In genomic region chr13:40565282-40566148, GRCh38 we compare ENCODE assay signal across 11 cellular contexts.
DNase-seq lines count a peak whose midpoint lies in the region; ATAC-seq, FAIRE-seq and TF ChIP-seq lines count a peak whose summit lies in the region.
"Had no signal": no experiment of that assay in that cellular context is flagged by ENCODE, and none has a peak within 500 bp of the region (broad histone marks: within the 10 kb centered on the region; RNA-seq: fewer than 3 reads in every experiment).

No MANE protein-coding gene starts in this region.

- TF ChIP-seq POLR2A in GM12892 (IDR thresholded peaks at IDR 0.05; ENCODE audit: low read depth, low read length): no peak

- intact Hi-C loops in CD4-positive, alpha-beta T cell (cut with DNase I, micrococcal nuclease): loop anchor here in 1 of 2 experiments (5.0 kb wide), 1 partner anchor 97 kb away; no protein-coding TSS in a partner anchor

- H3K36me3 Mint-ChIP-seq in CD4-positive, alpha-beta T cell (ENCODE audit: low read depth): peaks cover 20% of the 10 kb centered on the region
- H3K36me3 Mint-ChIP-seq in activated naive CD8-positive, alpha-beta T cell treated with anti-CD3 and anti-CD28 coated beads, Interleukin-2, amount 50 U/mL, for 24 hours (ENCODE audit: low read depth): peaks cover 8% of the 10 kb centered on the region
- peaks cover 3 to 8% (median 6%) of the 10 kb centered on the region in 3 donors for H3K36me3 Mint-ChIP-seq in naive thymus-derived CD8-positive, alpha-beta T cell
- H3K36me3 Mint-ChIP-seq in T-helper 2 cell treated with Interferon-gamma antibody and Interleukin-4, amounts not matched to agents 5 μg/mL and 100 μg/mL, for 36 hours (ENCODE audit: low read depth): peaks cover 7% of the 10 kb centered on the region

- peak overlapping the region; percentile 65 for H3K4me3 Mint-ChIP-seq in CD4-positive, alpha-beta T cell
- H3K4me3 Mint-ChIP-seq in activated naive CD8-positive, alpha-beta T cell treated with anti-CD3 and anti-CD28 coated beads, Interleukin-2, amount 50 U/mL, for 24 hours: peak overlapping the region; percentile 35
- H3K4me3 Mint-ChIP-seq in naive thymus-derived CD8-positive, alpha-beta T cell: peak overlapping the region in 9 of 10 donors; percentile 43 to 80 (median 69)
- H3K4me3 Mint-ChIP-seq in T-helper 2 cell treated with Interferon-gamma antibody and Interleukin-4, amounts not matched to agents 5 μg/mL and 100 μg/mL, for 36 hours: no peak overlapping the region

- no peak overlapping the region for H3K4me3 ChIP-seq in H7 (ENCODE audit: insufficient read depth, low read depth, low read length)
- H3K4me3 ChIP-seq: testis had no signal

- peak overlapping the region; percentile 29 for H3K27ac ChIP-seq in CD4-positive, alpha-beta T cell (ENCODE audit: low read depth, low read length)

- ATAC-seq in CD4-positive, alpha-beta T cell (ENCODE audit: poor library complexity): no peak
- ATAC-seq in activated naive CD8-positive, alpha-beta T cell treated with anti-CD3 and anti-CD28 coated beads, Interleukin-2, amount 50 U/mL, for 24 hours: peak; percentile 75
- peak in 1 of 2 donors; percentile 8 for ATAC-seq in naive thymus-derived CD8-positive, alpha-beta T cell
- ATAC-seq in HG02759 (IDR thresholded peaks at IDR 0.05; ENCODE audit: unreplicated experiment): no peak

- no peaks in the 10 kb centered on the region for H3K27me3 Mint-ChIP-seq in CD4-positive, alpha-beta T cell
- no peaks in the 10 kb centered on the region for H3K27me3 Mint-ChIP-seq in activated naive CD8-positive, alpha-beta T cell treated with anti-CD3 and anti-CD28 coated beads, Interleukin-2, amount 50 U/mL, for 24 hours
- H3K27me3 Mint-ChIP-seq in naive thymus-derived CD8-positive, alpha-beta T cell: no peaks in the 10 kb centered on the region
- no peaks in the 10 kb centered on the region for H3K27me3 Mint-ChIP-seq in T-helper 2 cell treated with Interferon-gamma antibody and Interleukin-4, amounts not matched to agents 5 μg/mL and 100 μg/mL, for 36 hours (ENCODE audit: low read depth)

- CTCF ChIA-PET in CD4-positive, alpha-beta T cell (lab: Charles Lee): interaction anchor here (1.3 to 1.4 kb wide), 3 partner anchors 40 to 496 kb away, joined by 3 read pairs; no protein-coding TSS in a partner anchor

- no peaks in the 10 kb centered on the region for H3K9me3 ChIP-seq in CD4-positive, alpha-beta T cell (ENCODE audit: control insufficient read depth, low read length)
- H3K9me3 ChIP-seq: testis had no signal

- peak overlapping the region; percentile 79 for H3K27ac Mint-ChIP-seq in CD4-positive, alpha-beta T cell
- peak overlapping the region; percentile 88 for H3K27ac Mint-ChIP-seq in activated naive CD8-positive, alpha-beta T cell treated with anti-CD3 and anti-CD28 coated beads, Interleukin-2, amount 50 U/mL, for 24 hours
- peak overlapping the region; percentile 48 to 94 (median 88) for H3K27ac Mint-ChIP-seq in naive thymus-derived CD8-positive, alpha-beta T cell
- H3K27ac Mint-ChIP-seq in T-helper 2 cell treated with Interferon-gamma antibody and Interleukin-4, amounts not matched to agents 5 μg/mL and 100 μg/mL, for 36 hours: no peak overlapping the region

- no peak for DNase-seq in CD4-positive, alpha-beta T cell
- DNase-seq in GM12892 (ENCODE audit: insufficient read length): no peak
- DNase-seq in activated naive CD8-positive, alpha-beta T cell treated with anti-CD3 and anti-CD28 coated beads, Interleukin-2, amount 50 U/mL, for 24 hours: no peak
- DNase-seq in naive thymus-derived CD8-positive, alpha-beta T cell: no peak
- DNase-seq in NCI-H1105 (lab: John Stamatoyannopoulos, UW): no peak
- no peak for DNase-seq in T-helper 2 cell treated with Interferon-gamma antibody and Interleukin-4, amounts not matched to agents 5 μg/mL and 100 μg/mL, for 36 hours (ENCODE audit: low spot score)
- DNase-seq in H7: no peak
- DNase-seq: anterior cingulate cortex, kidney glomerular epithelial cell, testis had no signal

- peaks cover 92% of the 10 kb centered on the region for H3K4me1 Mint-ChIP-seq in CD4-positive, alpha-beta T cell (ENCODE audit: low read depth)
- H3K4me1 Mint-ChIP-seq in activated naive CD8-positive, alpha-beta T cell treated with anti-CD3 and anti-CD28 coated beads, Interleukin-2, amount 50 U/mL, for 24 hours: peaks cover 88% of the 10 kb centered on the region
- peaks cover 62 to 93% (median 86%) of the 10 kb centered on the region in 4 donors for H3K4me1 Mint-ChIP-seq in naive thymus-derived CD8-positive, alpha-beta T cell
- peaks cover 41% of the 10 kb centered on the region for H3K4me1 Mint-ChIP-seq in T-helper 2 cell treated with Interferon-gamma antibody and Interleukin-4, amounts not matched to agents 5 μg/mL and 100 μg/mL, for 36 hours (ENCODE audit: low read depth)

- no peaks in the 10 kb centered on the region for H3K27me3 ChIP-seq in CD4-positive, alpha-beta T cell (ENCODE audit: control insufficient read depth, insufficient read depth, low read length)
- no peaks in the 10 kb centered on the region for H3K27me3 ChIP-seq in H7 (ENCODE audit: control insufficient read depth, insufficient read depth, low read length)
- H3K27me3 ChIP-seq: testis had no signal

- H3K36me3 ChIP-seq in H7 (replicated peaks; ENCODE audit: control insufficient read depth, insufficient read depth, low read length): peaks cover under 1% of the 10 kb centered on the region; the same call in 1 of the 2 replicates

- POLR2A ChIA-PET in CD4-positive, alpha-beta T cell (lab: Charles Lee): interaction anchor here (0.5 to 1.8 kb wide), 9 partner anchors 11 to 82 kb away, joined by 3 to 5 read pairs (median 3); no protein-coding TSS in a partner anchor
- POLR2A ChIA-PET in naive thymus-derived CD8-positive, alpha-beta T cell (lab: Charles Lee): interaction anchor here (0.5 to 2.0 kb wide), 5 partner anchors 12 to 539 kb away, joined by 3 to 8 read pairs (median 3); no protein-coding TSS in a partner anchor

- FAIRE-seq in GM12892 (lab: Jason Lieb, UNC): peak; percentile 40

- no peaks in the 10 kb centered on the region for H3K9me3 Mint-ChIP-seq in CD4-positive, alpha-beta T cell
- no peaks in the 10 kb centered on the region for H3K9me3 Mint-ChIP-seq in activated naive CD8-positive, alpha-beta T cell treated with anti-CD3 and anti-CD28 coated beads, Interleukin-2, amount 50 U/mL, for 24 hours
- peaks cover 0 to 1% (median 0%) of the 10 kb centered on the region in 9 donors for H3K9me3 Mint-ChIP-seq in naive thymus-derived CD8-positive, alpha-beta T cell
- no peaks in the 10 kb centered on the region for H3K9me3 Mint-ChIP-seq in T-helper 2 cell treated with Interferon-gamma antibody and Interleukin-4, amounts not matched to agents 5 μg/mL and 100 μg/mL, for 36 hours

- no peak for TF ChIP-seq CTCF in CD4-positive, alpha-beta T cell (IDR thresholded peaks at IDR 0.05)
